8 cellular contexts compared by ENCODE assay signal in the genomic region with DNA sequence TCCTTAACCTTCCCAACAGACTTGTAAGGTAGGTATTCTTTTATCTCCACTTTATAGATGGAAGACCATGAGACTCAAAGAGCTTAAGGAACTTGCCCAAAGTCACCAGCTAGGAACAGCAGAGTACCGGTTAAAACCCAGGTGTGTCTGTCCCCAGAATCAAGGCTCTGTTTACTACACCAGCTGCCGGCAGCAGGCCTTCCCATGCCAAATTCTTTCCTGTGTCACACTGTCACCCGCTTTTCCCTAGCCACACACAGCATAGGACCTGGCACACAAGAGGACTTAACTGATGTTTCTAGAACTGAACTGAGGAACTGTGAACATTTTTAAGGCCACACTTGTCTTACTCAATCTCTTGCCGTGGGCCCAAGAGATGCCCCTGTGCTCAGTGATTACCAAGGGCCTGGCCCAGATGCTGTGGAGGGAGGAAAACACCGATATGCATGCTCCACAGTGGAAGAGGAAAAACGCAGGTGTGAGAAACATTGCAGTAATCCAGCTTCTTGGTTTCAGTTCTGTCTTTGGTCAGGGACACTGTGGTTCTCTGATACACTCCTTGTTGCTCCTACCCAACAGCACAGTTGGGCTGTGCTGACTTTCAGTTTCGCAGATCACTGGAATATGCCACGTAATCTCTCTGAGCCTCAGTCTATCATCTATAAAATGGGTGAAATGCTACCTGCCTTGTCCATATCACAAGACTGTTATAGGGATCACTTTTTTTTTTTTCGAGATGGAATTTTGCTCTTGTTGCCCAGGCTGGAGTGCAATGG. TPM values are rescaled to one million over a fixed set of nuclear protein-coding genes. Genes with fewer than 3 reads are reported as not detected.
DNase-seq lines count a peak whose midpoint lies in the region; ATAC-seq and TF ChIP-seq lines count a peak whose summit lies in the region.

No MANE protein-coding gene starts in this region.

- DNase-seq in GM13976 (ENCODE audit: low spot score) (peak; percentile 75), left lobe of liver (ENCODE audit: low spot score) (no peak), osteoblast (ENCODE audit: insufficient read length, low spot score, missing footprints) (no peak), NCI-H1694 (lab: John Stamatoyannopoulos, UW) (no peak), superior temporal gyrus (ENCODE audit: extremely low spot score) (no peak), amygdala (lab: John Stamatoyannopoulos, UW) (no peak)

- H3K36me3 ChIP-seq in osteoblast (ENCODE audit: insufficient read depth, low read length): no peaks in the 10 kb centered on the region

- H3K27me3 ChIP-seq in osteoblast (ENCODE audit: insufficient read depth, low read length): no peaks in the 10 kb centered on the region

- no peaks in the 10 kb centered on the region for H3K36me3 Mint-ChIP-seq in IgD-negative memory B cell

- ATAC-seq in GM21423 (IDR thresholded peaks at IDR 0.05; ENCODE audit: unreplicated experiment): peak; percentile 88
- ATAC-seq in left lobe of liver: peak; percentile 18

- no peak overlapping the region for H2AFZ ChIP-seq in osteoblast (ENCODE audit: low read length)

- no peaks in the 10 kb centered on the region for H3K79me2 ChIP-seq in osteoblast (ENCODE audit: insufficient read depth, low read length)

- no peak overlapping the region for H3K4me2 ChIP-seq in osteoblast (ENCODE audit: insufficient read depth, low read length)

- H3K4me1 ChIP-seq in osteoblast (ENCODE audit: insufficient read depth, low read length): no peaks in the 10 kb centered on the region

- no peak overlapping the region for H3K27ac ChIP-seq in osteoblast (ENCODE audit: low read depth, low read length)

- in situ Hi-C loops in GM13976 (cut with MboI; ENCODE audit: low sequenced_read_pairs, unreplicated experiment): no loop called here

- no peaks in the 10 kb centered on the region for H3K9me3 Mint-ChIP-seq in IgD-negative memory B cell

- no peak for TF ChIP-seq CTCF in GM13976 (IDR thresholded peaks at IDR 0.05; ENCODE audit: borderline replicate concordance, control extremely low read depth, extremely low read depth, insufficient read depth, missing control alignments)
- TF ChIP-seq CTCF in osteoblast (IDR thresholded peaks at IDR 0.05; ENCODE audit: extremely low read depth, low read depth, low read length): no peak

- no peak overlapping the region for H3K4me3 ChIP-seq in osteoblast (ENCODE audit: insufficient read depth, low read length)

- no peaks in the 10 kb centered on the region for H3K9me3 ChIP-seq in osteoblast (ENCODE audit: low read depth, low read length)

- peak overlapping the region; percentile 85 to 93 (median 91) for H3K27ac Mint-ChIP-seq in IgD-negative memory B cell

- H3K4me1 Mint-ChIP-seq in IgD-negative memory B cell: peaks cover 20 to 37% (median 36%) of the 10 kb centered on the region in 3 donors

- H3K27me3 Mint-ChIP-seq in IgD-negative memory B cell: no peaks in the 10 kb centered on the region

- no peaks in the 10 kb centered on the region for H4K20me1 ChIP-seq in osteoblast (ENCODE audit: insufficient read depth, low read length)

- peak overlapping the region; percentile 23 to 86 (median 60) for H3K4me3 Mint-ChIP-seq in IgD-negative memory B cell

RNA-seq across cellular contexts. Expression of a gene that starts 13.9 kb away (rescaled TPM):
- 158 TPM for polyA plus RNA-seq in IgD-negative memory B cell
- total RNA-seq in left lobe of liver: 0.18 TPM
- total RNA-seq in osteoblast: not detected in 2 replicates

RNA-seq across cellular contexts. Expression of a gene that starts 43.1 kb away (rescaled TPM):
- 26.8 TPM for polyA plus RNA-seq in IgD-negative memory B cell
- total RNA-seq in left lobe of liver: 0.68 TPM
- under 0.01 TPM in 1 of 2 replicates, not detected in the other for total RNA-seq in osteoblast
